8 cellular contexts compared by ENCODE assay signal in genomic region chr20:47351643-47352331, GRCh38. TPM values are rescaled to one million over a fixed set of nuclear protein-coding genes. Genes with fewer than 3 reads are reported as not detected.
DNase-seq lines count a peak whose midpoint lies in the region; ATAC-seq and TF ChIP-seq lines count a peak whose summit lies in the region.

No MANE protein-coding gene starts in this region.

- H3K36me3 ChIP-seq in H7 (replicated peaks; ENCODE audit: control insufficient read depth, insufficient read depth, low read length): no peaks in the 10 kb centered on the region; the same call in 1 of the 2 replicates

- intact Hi-C loops in CD4-positive, alpha-beta T cell (cut with DNase I, micrococcal nuclease): loop anchor here in 1 of 2 experiments (5.0 kb wide), 1 partner anchor 34 kb away; no protein-coding TSS in a partner anchor

- peaks cover 24% of the 10 kb centered on the region for H3K36me3 Mint-ChIP-seq in CD4-positive, alpha-beta T cell (ENCODE audit: low read depth)
- peaks cover 41% of the 10 kb centered on the region for H3K36me3 Mint-ChIP-seq in activated T-helper 17 cell treated with anti-CD3 and anti-CD28 coated beads, Interleukin-2, amount 50 U/mL, for 72 hours (ENCODE audit: low read depth)

- CTCF ChIA-PET in CD4-positive, alpha-beta T cell (lab: Charles Lee): interaction anchor here (3.0 kb wide), 1 partner anchor 32 kb away, joined by 13 read pairs; no protein-coding TSS in a partner anchor

- no peak for DNase-seq in CD4-positive, alpha-beta T cell
- peak; percentile 38 for DNase-seq in NB4 (ENCODE audit: low read depth)
- DNase-seq in astrocyte of the spinal cord (ENCODE audit: low read depth, low spot score): peak; percentile 50
- peak; percentile 63 for DNase-seq in medulla oblongata (ENCODE audit: extremely low spot score)
- no peak for DNase-seq in HK-2 (ENCODE audit: unreplicated experiment)
- no peak for DNase-seq in DMS53 (lab: John Stamatoyannopoulos, UW)
- DNase-seq in H7: no peak

- no peak overlapping the region for H3K27ac Mint-ChIP-seq in CD4-positive, alpha-beta T cell
- H3K27ac Mint-ChIP-seq in activated T-helper 17 cell treated with anti-CD3 and anti-CD28 coated beads, Interleukin-2, amount 50 U/mL, for 72 hours: no peak overlapping the region

- in situ Hi-C loops in astrocyte of the spinal cord (cut with HindIII; ENCODE audit: low sequenced_read_pairs): no loop called here

- no peaks in the 10 kb centered on the region for H3K9me3 Mint-ChIP-seq in CD4-positive, alpha-beta T cell
- H3K9me3 Mint-ChIP-seq in activated T-helper 17 cell treated with anti-CD3 and anti-CD28 coated beads, Interleukin-2, amount 50 U/mL, for 72 hours: no peaks in the 10 kb centered on the region

- H3K4me1 Mint-ChIP-seq in CD4-positive, alpha-beta T cell (ENCODE audit: low read depth): peaks cover 12% of the 10 kb centered on the region
- H3K4me1 Mint-ChIP-seq in activated T-helper 17 cell treated with anti-CD3 and anti-CD28 coated beads, Interleukin-2, amount 50 U/mL, for 72 hours: peaks cover 26% of the 10 kb centered on the region

- TF ChIP-seq POLR2A in NB4 (IDR thresholded peaks at IDR 0.05; ENCODE audit: extremely low read depth, insufficient read length): no peak

- POLR2A ChIA-PET in CD4-positive, alpha-beta T cell (lab: Charles Lee): interaction anchor here (0.7 kb wide), 1 partner anchor 12 kb away, joined by 3 read pairs; no protein-coding TSS in a partner anchor

- H3K4me3 ChIP-seq in NB4 (ENCODE audit: low read depth, low read length) (peak overlapping the region; percentile 92), astrocyte of the spinal cord (ENCODE audit: low read depth, low read length) (peak overlapping the region; percentile 41), H7 (ENCODE audit: insufficient read depth, low read depth, low read length) (no peak overlapping the region)

- H3K27me3 ChIP-seq in CD4-positive, alpha-beta T cell (ENCODE audit: control insufficient read depth, insufficient read depth, low read length): no peaks in the 10 kb centered on the region
- no peaks in the 10 kb centered on the region for H3K27me3 ChIP-seq in H7 (ENCODE audit: control insufficient read depth, insufficient read depth, low read length)

- no peaks in the 10 kb centered on the region for H3K27me3 Mint-ChIP-seq in CD4-positive, alpha-beta T cell
- no peaks in the 10 kb centered on the region for H3K27me3 Mint-ChIP-seq in activated T-helper 17 cell treated with anti-CD3 and anti-CD28 coated beads, Interleukin-2, amount 50 U/mL, for 72 hours

- no peaks in the 10 kb centered on the region for H3K9me3 ChIP-seq in CD4-positive, alpha-beta T cell (ENCODE audit: control insufficient read depth, low read length)

- H3K4me3 Mint-ChIP-seq in CD4-positive, alpha-beta T cell: no peak overlapping the region
- no peak overlapping the region for H3K4me3 Mint-ChIP-seq in activated T-helper 17 cell treated with anti-CD3 and anti-CD28 coated beads, Interleukin-2, amount 50 U/mL, for 72 hours

- no peak overlapping the region for H3K27ac ChIP-seq in CD4-positive, alpha-beta T cell (ENCODE audit: low read depth, low read length)

- peak; percentile 23 for ATAC-seq in CD4-positive, alpha-beta T cell (ENCODE audit: poor library complexity)
- ATAC-seq in activated T-helper 17 cell treated with anti-CD3 and anti-CD28 coated beads, Interleukin-2, amount 50 U/mL, for 72 hours (replicated peaks): no peak

- TF ChIP-seq CTCF in CD4-positive, alpha-beta T cell (IDR thresholded peaks at IDR 0.05): no peak
- TF ChIP-seq CTCF in NB4 (IDR thresholded peaks at IDR 0.05; ENCODE audit: low read depth, low read length) (no peak), astrocyte of the spinal cord (IDR thresholded peaks at IDR 0.05; ENCODE audit: low read depth, low read length) (no peak)

RNA-seq across cellular contexts. Expression of gene ZMYND8, which starts 4.7 kb away (rescaled TPM):
- 10 to 100 TPM; 33.0 to 34.3 TPM for total RNA-seq in CD4-positive, alpha-beta T cell
- total RNA-seq in activated T-helper 17 cell treated with anti-CD3 and anti-CD28 coated beads, Interleukin-2, amount 50 U/mL, for 72 hours: 10 to 100 TPM; 35.3 to 39.4 TPM
- 28.1 and 36.2 TPM in 2 replicates for total RNA-seq in H7 (2014; rRNA removed; shearing (Covaris generic))

Comparison
In these comparisons a context has a peak if more than half of its experiments do, and no peak if none do; other contexts are left out.
1. DNase-seq: peak in NB4 (single experiment), astrocyte of the spinal cord (single experiment) and medulla oblongata (single experiment); none in CD4-positive, alpha-beta T cell (0 of 10), HK-2 (single experiment), DMS53 (single experiment) and H7 (single experiment).